Comparison of ENCODE assay signal across 1 cellular context in the genomic region with DNA sequence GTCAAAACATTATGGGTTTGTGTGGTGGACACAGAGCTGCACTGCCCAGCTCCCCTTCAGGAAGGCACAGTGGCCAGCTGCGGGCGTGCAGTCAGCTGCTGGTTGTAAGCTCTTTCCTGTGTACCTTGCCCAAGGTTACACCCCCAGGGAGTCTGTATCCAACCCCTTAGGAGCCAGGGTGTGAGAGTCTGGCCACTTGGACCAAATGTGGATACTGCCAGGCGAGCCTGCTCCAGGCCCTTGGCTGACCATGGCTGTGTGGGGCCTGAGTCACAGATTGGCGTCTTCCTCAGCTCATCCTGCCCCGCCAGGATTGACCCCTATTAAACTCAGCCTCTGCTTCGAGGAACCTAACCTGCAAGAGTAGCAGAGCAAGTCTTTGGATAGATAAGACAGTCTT.
TF ChIP-seq lines count a peak whose summit lies in the region.

No MANE protein-coding gene starts in this region.

TF ChIP-seq in GM23338, 12 proteins besides CTCF, POLR2A, EP300 and RAD21 (continued from another document):
- TF ChIP-seq REST (IDR thresholded peaks at IDR 0.05; ENCODE audit: unreplicated experiment) (no peak), POLR2AphosphoS5 (IDR thresholded peaks at IDR 0.05; ENCODE audit: low read depth) (no peak), ZNF331 (CRISPR knock-in tag; IDR thresholded peaks at IDR 0.05; ENCODE audit: low read depth) (no peak), NANOG (IDR thresholded peaks at IDR 0.05; ENCODE audit: borderline replicate concordance) (no peak)
